ENCODE assay signal across 8 cellular contexts in genomic region chr2:30232027-30232800, GRCh38. TPM values are rescaled to one million over a fixed set of nuclear protein-coding genes. Genes with fewer than 3 reads are reported as not detected.
DNase-seq lines count a peak whose midpoint lies in the region; ATAC-seq lines count a peak whose summit lies in the region.

No MANE protein-coding gene starts in this region.

- H3K27me3 Mint-ChIP-seq in immature natural killer cell (ENCODE audit: low read depth in 3 of 3), result peaks cover 13 to 30% (median 17%) of the 10 kb centered on the region in 3 donors

- H3K27me3 ChIP-seq in BLaER1 treated with 17β-estradiol and CSF1 and Interleukin-3, amounts not matched to agents 10 nM and 100 nM, result peaks cover 14 to 20% (median 16%) of the 10 kb centered on the region in 11 experiments; a peak in 19 of 22 replicates
- H3K27me3 ChIP-seq in HUES6 (ENCODE audit: control insufficient read depth, insufficient read depth, low read length), result peaks cover 39% of the 10 kb centered on the region

- peak overlapping the region; percentile 92 to 100 (median 97) for H3K4me2 ChIP-seq in BLaER1 treated with 17β-estradiol and CSF1 and Interleukin-3, amounts not matched to agents 10 nM and 100 nM

- peaks cover 67 to 75% of the 10 kb centered on the region in 2 donors for H3K4me1 Mint-ChIP-seq in immature natural killer cell

- H3K4me3 ChIP-seq in BLaER1 treated with 17β-estradiol and CSF1 and Interleukin-3, amounts not matched to agents 10 nM and 100 nM, result peak overlapping the region; percentile 68 to 84 (median 77)
- H3K4me3 ChIP-seq in HUES6 (ENCODE audit: low read depth, low read length), result peak overlapping the region; percentile 90

- peak overlapping the region; percentile 83 to 98 (median 95) for H3K4me3 Mint-ChIP-seq in immature natural killer cell

- peaks cover 17 to 41% (median 32%) of the 10 kb centered on the region in 10 experiments for H3K4me1 ChIP-seq in BLaER1 treated with 17β-estradiol and CSF1 and Interleukin-3, amounts not matched to agents 10 nM and 100 nM
- peaks cover 26% of the 10 kb centered on the region for H3K4me1 ChIP-seq in HUES6 (ENCODE audit: control insufficient read depth, insufficient read depth, low read length)

- no peaks in the 10 kb centered on the region for H3K9me3 ChIP-seq in BLaER1 treated with 17β-estradiol and CSF1 and Interleukin-3, amounts not matched to agents 10 nM and 100 nM (replicated peaks in 1 of 11)
- H3K9me3 ChIP-seq in HUES6 (ENCODE audit: control insufficient read depth, insufficient read depth, low read depth, low read length), result no peaks in the 10 kb centered on the region

- H4K20me1 ChIP-seq in BLaER1 treated with 17β-estradiol and CSF1 and Interleukin-3, amounts not matched to agents 10 nM and 100 nM, result peaks cover 0 to 21% (median 12%) of the 10 kb centered on the region in 11 experiments; a peak in 12 of 22 replicates

- peak overlapping the region; percentile 78 to 89 (median 84) for H3K9ac ChIP-seq in BLaER1 treated with 17β-estradiol and CSF1 and Interleukin-3, amounts not matched to agents 10 nM and 100 nM
- peak overlapping the region; percentile 82 for H3K9ac ChIP-seq in HUES6 (ENCODE audit: low read length)

- H3K36me3 Mint-ChIP-seq in immature natural killer cell, result peaks cover 4 to 7% (median 5%) of the 10 kb centered on the region in 3 donors

- H3K27ac Mint-ChIP-seq in immature natural killer cell, result peak overlapping the region; percentile 73 to 97 (median 90)

- H3K36me3 ChIP-seq in BLaER1 treated with 17β-estradiol and CSF1 and Interleukin-3, amounts not matched to agents 10 nM and 100 nM, result peaks cover 0 to 31% (median 27%) of the 10 kb centered on the region in 11 experiments; a peak in 17 of 22 replicates
- peaks cover 4% of the 10 kb centered on the region for H3K36me3 ChIP-seq in HUES6 (ENCODE audit: control insufficient read depth, insufficient read depth, low read length)

- peak overlapping the region; percentile 44 to 88 (median 79); a peak in 21 of 22 replicates for H3K27ac ChIP-seq in BLaER1 treated with 17β-estradiol and CSF1 and Interleukin-3, amounts not matched to agents 10 nM and 100 nM
- H3K27ac ChIP-seq in HUES6 (ENCODE audit: low read depth, low read length), result peak overlapping the region; percentile 80; the same call in 1 of the 2 replicates

- no peaks in the 10 kb centered on the region for H3K9me3 Mint-ChIP-seq in immature natural killer cell

- ATAC-seq in GM19397 (IDR thresholded peaks at IDR 0.05; ENCODE audit: unreplicated experiment) (peak; percentile 25), HG03196 (IDR thresholded peaks at IDR 0.05; ENCODE audit: unreplicated experiment) (no peak)

- DNase-seq in T-helper 2 cell (peak; percentile 60 to 89 (median 81)), astrocyte of the hippocampus (ENCODE audit: low read depth, low spot score) (peak; percentile 63), immature natural killer cell (peak; percentile 86 to 90 (median 89))
- peak in 3 of 4 experiments; percentile 43 to 57 (median 55) for DNase-seq in stimulated activated CD4-positive, alpha-beta T cell treated with anti-CD3 and anti-CD28 coated beads, Interleukin-1b, Interleukin-23, amount 100 ng/mL, for 24 hours (ENCODE audit: low read depth in 4 of 4, low spot score in 1 of 4)

RNA-seq across cellular contexts. Expression of gene LBH, which starts 0.9 kb away (rescaled TPM):
- 100 to 1,000 TPM; 101 to 137 (median 129) TPM for polyA plus RNA-seq in immature natural killer cell
